Comparison of ENCODE assay signal across 1 cellular context in the genomic region with DNA sequence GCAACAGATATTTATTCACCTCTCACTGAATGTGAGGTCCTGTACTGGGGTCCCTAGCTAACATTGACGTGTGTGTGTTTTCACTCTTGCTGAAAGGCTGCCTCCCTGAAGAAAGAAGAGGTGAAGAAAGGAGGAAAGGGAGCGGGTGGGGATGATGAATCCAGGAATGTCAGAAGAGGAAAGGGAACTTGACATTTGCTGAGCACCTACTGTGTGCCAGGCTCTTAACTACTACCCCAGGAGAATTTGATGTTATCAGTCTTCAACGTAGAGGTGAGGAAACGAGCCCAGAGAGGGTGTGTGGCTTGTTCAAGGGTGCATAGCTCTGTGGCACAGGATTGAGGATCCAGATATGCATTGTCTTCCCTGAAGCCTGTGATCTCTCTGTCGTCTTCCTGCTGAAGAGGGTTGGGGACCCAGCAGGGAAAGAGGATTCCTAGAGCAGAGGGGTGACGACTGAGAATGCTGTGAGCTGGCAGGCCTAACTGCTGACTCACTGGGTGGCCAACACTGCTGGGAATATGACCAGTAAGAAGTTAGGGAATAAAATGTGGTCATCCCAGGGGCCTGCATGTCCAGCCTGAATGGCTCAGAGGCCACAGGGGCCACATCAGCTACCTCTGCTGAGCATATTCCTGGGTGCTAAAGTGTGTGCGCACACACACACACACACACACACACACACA.
TF ChIP-seq lines count a peak whose summit lies in the region.

No MANE protein-coding gene starts in this region.

TF ChIP-seq in WTC11, 78 proteins besides CTCF, POLR2A, EP300 and RAD21 (continued from another document):
- TF ChIP-seq, protein P1, sequence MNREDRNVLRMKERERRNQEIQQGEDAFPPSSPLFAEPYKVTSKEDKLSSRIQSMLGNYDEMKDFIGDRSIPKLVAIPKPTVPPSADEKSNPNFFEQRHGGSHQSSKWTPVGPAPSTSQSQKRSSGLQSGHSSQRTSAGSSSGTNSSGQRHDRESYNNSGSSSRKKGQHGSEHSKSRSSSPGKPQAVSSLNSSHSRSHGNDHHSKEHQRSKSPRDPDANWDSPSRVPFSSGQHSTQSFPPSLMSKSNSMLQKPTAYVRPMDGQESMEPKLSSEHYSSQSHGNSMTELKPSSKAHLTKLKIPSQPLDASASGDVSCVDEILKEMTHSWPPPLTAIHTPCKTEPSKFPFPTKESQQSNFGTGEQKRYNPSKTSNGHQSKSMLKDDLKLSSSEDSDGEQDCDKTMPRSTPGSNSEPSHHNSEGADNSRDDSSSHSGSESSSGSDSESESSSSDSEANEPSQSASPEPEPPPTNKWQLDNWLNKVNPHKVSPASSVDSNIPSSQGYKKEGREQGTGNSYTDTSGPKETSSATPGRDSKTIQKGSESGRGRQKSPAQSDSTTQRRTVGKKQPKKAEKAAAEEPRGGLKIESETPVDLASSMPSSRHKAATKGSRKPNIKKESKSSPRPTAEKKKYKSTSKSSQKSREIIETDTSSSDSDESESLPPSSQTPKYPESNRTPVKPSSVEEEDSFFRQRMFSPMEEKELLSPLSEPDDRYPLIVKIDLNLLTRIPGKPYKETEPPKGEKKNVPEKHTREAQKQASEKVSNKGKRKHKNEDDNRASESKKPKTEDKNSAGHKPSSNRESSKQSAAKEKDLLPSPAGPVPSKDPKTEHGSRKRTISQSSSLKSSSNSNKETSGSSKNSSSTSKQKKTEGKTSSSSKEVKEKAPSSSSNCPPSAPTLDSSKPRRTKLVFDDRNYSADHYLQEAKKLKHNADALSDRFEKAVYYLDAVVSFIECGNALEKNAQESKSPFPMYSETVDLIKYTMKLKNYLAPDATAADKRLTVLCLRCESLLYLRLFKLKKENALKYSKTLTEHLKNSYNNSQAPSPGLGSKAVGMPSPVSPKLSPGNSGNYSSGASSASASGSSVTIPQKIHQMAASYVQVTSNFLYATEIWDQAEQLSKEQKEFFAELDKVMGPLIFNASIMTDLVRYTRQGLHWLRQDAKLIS (CRISPR knock-in tag; IDR thresholded peaks at IDR 0.05; ENCODE audit: borderline replicate concordance), result no peak
- TF ChIP-seq ELF4 (CRISPR knock-in tag; IDR thresholded peaks at IDR 0.05; ENCODE audit: low read depth), result no peak
- TF ChIP-seq FOXP1 (CRISPR knock-in tag; IDR thresholded peaks at IDR 0.05; ENCODE audit: borderline replicate concordance), result no peak
- TF ChIP-seq, protein P2, sequence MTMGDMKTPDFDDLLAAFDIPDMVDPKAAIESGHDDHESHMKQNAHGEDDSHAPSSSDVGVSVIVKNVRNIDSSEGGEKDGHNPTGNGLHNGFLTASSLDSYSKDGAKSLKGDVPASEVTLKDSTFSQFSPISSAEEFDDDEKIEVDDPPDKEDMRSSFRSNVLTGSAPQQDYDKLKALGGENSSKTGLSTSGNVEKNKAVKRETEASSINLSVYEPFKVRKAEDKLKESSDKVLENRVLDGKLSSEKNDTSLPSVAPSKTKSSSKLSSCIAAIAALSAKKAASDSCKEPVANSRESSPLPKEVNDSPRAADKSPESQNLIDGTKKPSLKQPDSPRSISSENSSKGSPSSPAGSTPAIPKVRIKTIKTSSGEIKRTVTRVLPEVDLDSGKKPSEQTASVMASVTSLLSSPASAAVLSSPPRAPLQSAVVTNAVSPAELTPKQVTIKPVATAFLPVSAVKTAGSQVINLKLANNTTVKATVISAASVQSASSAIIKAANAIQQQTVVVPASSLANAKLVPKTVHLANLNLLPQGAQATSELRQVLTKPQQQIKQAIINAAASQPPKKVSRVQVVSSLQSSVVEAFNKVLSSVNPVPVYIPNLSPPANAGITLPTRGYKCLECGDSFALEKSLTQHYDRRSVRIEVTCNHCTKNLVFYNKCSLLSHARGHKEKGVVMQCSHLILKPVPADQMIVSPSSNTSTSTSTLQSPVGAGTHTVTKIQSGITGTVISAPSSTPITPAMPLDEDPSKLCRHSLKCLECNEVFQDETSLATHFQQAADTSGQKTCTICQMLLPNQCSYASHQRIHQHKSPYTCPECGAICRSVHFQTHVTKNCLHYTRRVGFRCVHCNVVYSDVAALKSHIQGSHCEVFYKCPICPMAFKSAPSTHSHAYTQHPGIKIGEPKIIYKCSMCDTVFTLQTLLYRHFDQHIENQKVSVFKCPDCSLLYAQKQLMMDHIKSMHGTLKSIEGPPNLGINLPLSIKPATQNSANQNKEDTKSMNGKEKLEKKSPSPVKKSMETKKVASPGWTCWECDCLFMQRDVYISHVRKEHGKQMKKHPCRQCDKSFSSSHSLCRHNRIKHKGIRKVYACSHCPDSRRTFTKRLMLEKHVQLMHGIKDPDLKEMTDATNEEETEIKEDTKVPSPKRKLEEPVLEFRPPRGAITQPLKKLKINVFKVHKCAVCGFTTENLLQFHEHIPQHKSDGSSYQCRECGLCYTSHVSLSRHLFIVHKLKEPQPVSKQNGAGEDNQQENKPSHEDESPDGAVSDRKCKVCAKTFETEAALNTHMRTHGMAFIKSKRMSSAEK (CRISPR knock-in tag; IDR thresholded peaks at IDR 0.05; ENCODE audit: borderline replicate concordance), result no peak
